ENCODE assay signal across 23 cellular contexts in genomic region chr2:185970148-185970852, GRCh38.
DNase-seq lines count a peak whose midpoint lies in the region; ATAC-seq and TF ChIP-seq lines count a peak whose summit lies in the region.
"Had no signal": no experiment of that assay in that cellular context is flagged by ENCODE, and none has a peak within 500 bp of the region (broad histone marks: within the 10 kb centered on the region; RNA-seq: fewer than 3 reads in every experiment).

No MANE protein-coding gene starts in this region.

- intact Hi-C loops in Calu3 (cut with micrococcal nuclease; ENCODE audit: unreplicated experiment), result no loop called here
- intact Hi-C loops in stomach (cut with DNase I; ENCODE audit: low total_unique reads), result no loop called here
- intact Hi-C loops in upper lobe of right lung (cut with DNase I), result no loop called here

- WGBS in stomach, 5 donors, result 62 to 74% (median 71%) methylated on average over 3 of the region's 3 CpGs

- TF ChIP-seq EP300 in stomach (IDR thresholded peaks at IDR 0.05), result no peak

- DNase-seq in Calu3 (peak; percentile 4), Peyer's patch (peak in 2 of 3 donors; percentile 45 to 67), epithelial cell of prostate (ENCODE audit: low read depth, low spot score) (no peak), stomach (no peak), upper lobe of right lung (no peak), AG08396 (ENCODE audit: low spot score) (no peak)
- DNase-seq: activated CD8-positive, alpha-beta T cell treated with anti-CD3 and anti-CD28 coated beads for 36 hours; activated naive CD8-positive, alpha-beta T cell treated with anti-CD3 and anti-CD28 coated beads for 36 hours; activated T-cell treated with anti-CD3 and anti-CD28 coated beads, Interleukin-2, amount 50 U/mL, for 48 hours; CD4-positive, alpha-beta memory T cell; hippocampal formation; KBM-7; NCI-H2029 treated with DMSO at 0.1 percent for 48 hours; NCI-H510A; right cardiac atrium; T-helper 2 cell; uterus had no signal

- no TSS peak for BruUV-seq in Calu3 (replicated peaks; lab: Mats Ljungman, UMichigan)

- H3K27ac Mint-ChIP-seq in Calu3 (ENCODE audit: unreplicated experiment), result peak overlapping the region; percentile 28
- H3K27ac Mint-ChIP-seq: activated CD8-positive, alpha-beta T cell treated with anti-CD3 and anti-CD28 coated beads for 36 hours; activated naive CD8-positive, alpha-beta T cell treated with anti-CD3 and anti-CD28 coated beads for 36 hours; CD4-positive, alpha-beta memory T cell; WTC11 had no signal

- peaks cover 0 to 4% (median 0%) of the 10 kb centered on the region in 4 donors for H3K9me3 ChIP-seq in Peyer's patch
- H3K9me3 ChIP-seq in mucosa of rectum (ENCODE audit: control insufficient read depth in 2 of 2, low read length in 2 of 2), result no peaks in the 10 kb centered on the region
- H3K9me3 ChIP-seq in stomach, result peaks cover 0 to 11% (median 8%) of the 10 kb centered on the region in 4 donors
- no peaks in the 10 kb centered on the region for H3K9me3 ChIP-seq in upper lobe of right lung
- H3K9me3 ChIP-seq: neutrophil, SJSA1, uterus had no signal

- peak overlapping the region in 2 of 4 donors; percentile 46 to 74 for H3K27ac ChIP-seq in Peyer's patch
- peak overlapping the region; percentile 65 for H3K27ac ChIP-seq in epithelial cell of prostate
- peak overlapping the region; percentile 40 to 77 for H3K27ac ChIP-seq in mucosa of rectum (ENCODE audit: low read depth in 2 of 2, low read length in 2 of 2)
- no peak overlapping the region for H3K27ac ChIP-seq in stomach
- no peak overlapping the region for H3K27ac ChIP-seq in upper lobe of right lung
- H3K27ac ChIP-seq: cardiac muscle cell, neutrophil, SJSA1, uterus had no signal

- CTCF ChIA-PET in Calu3 (lab: Charles Lee), result no interaction called here

- TF ChIP-seq POLR2A in Peyer's patch (IDR thresholded peaks at IDR 0.05) (no peak), stomach (IDR thresholded peaks at IDR 0.05) (no peak)

- no peak overlapping the region for H3K4me3 ChIP-seq in Peyer's patch
- no peak overlapping the region for H3K4me3 ChIP-seq in mucosa of rectum (ENCODE audit: low read length in 2 of 2)
- no peak overlapping the region for H3K4me3 ChIP-seq in stomach
- no peak overlapping the region for H3K4me3 ChIP-seq in upper lobe of right lung
- H3K4me3 ChIP-seq: cardiac muscle cell, SJSA1, uterus had no signal

- H3K4me1 ChIP-seq in Peyer's patch (no peaks in the 10 kb centered on the region), mucosa of rectum (ENCODE audit: control insufficient read depth in 2 of 2, insufficient read depth in 2 of 2, low read length in 2 of 2) (peaks cover 0 to 4% of the 10 kb centered on the region in 2 donors), stomach (peaks cover 0 to 7% (median 2%) of the 10 kb centered on the region in 4 donors), upper lobe of right lung (no peaks in the 10 kb centered on the region)
- H3K4me1 ChIP-seq: SJSA1, uterus had no signal

- ATAC-seq in upper lobe of right lung (no peak), GM19351 (IDR thresholded peaks at IDR 0.05; ENCODE audit: unreplicated experiment) (no peak)
- ATAC-seq: activated CD8-positive, alpha-beta T cell treated with anti-CD3 and anti-CD28 coated beads for 36 hours; right cardiac atrium; WTC11 had no signal

- no peak overlapping the region for H3K4me3 Mint-ChIP-seq in Calu3 (ENCODE audit: low read depth, unreplicated experiment)
- H3K4me3 Mint-ChIP-seq: activated CD8-positive, alpha-beta T cell treated with anti-CD3 and anti-CD28 coated beads for 36 hours; activated naive CD8-positive, alpha-beta T cell treated with anti-CD3 and anti-CD28 coated beads for 36 hours; CD4-positive, alpha-beta memory T cell; WTC11 had no signal

- H3K27me3 Mint-ChIP-seq in Calu3 (ENCODE audit: unreplicated experiment), result no peaks in the 10 kb centered on the region
- H3K27me3 Mint-ChIP-seq: activated CD8-positive, alpha-beta T cell treated with anti-CD3 and anti-CD28 coated beads for 36 hours; activated naive CD8-positive, alpha-beta T cell treated with anti-CD3 and anti-CD28 coated beads for 36 hours; CD4-positive, alpha-beta memory T cell had no signal

- peaks cover 3% of the 10 kb centered on the region for H3K9me3 Mint-ChIP-seq in Calu3 (ENCODE audit: low read depth, unreplicated experiment)

- no peaks in the 10 kb centered on the region for H3K36me3 Mint-ChIP-seq in Calu3 (ENCODE audit: insufficient read depth, unreplicated experiment)

- TF ChIP-seq CTCF in Calu3 (IDR thresholded peaks at IDR 0.05; ENCODE audit: unreplicated experiment) (no peak), Peyer's patch (IDR thresholded peaks at IDR 0.05) (no peak), stomach (IDR thresholded peaks at IDR 0.05) (no peak), upper lobe of right lung (IDR thresholded peaks at IDR 0.05) (no peak)

- no peaks in the 10 kb centered on the region for H3K27me3 ChIP-seq in Peyer's patch
- no peaks in the 10 kb centered on the region for H3K27me3 ChIP-seq in mucosa of rectum (ENCODE audit: control insufficient read depth in 2 of 2, insufficient read depth in 2 of 2, low read length in 2 of 2)
- no peaks in the 10 kb centered on the region for H3K27me3 ChIP-seq in stomach
- no peaks in the 10 kb centered on the region for H3K27me3 ChIP-seq in upper lobe of right lung
- H3K27me3 ChIP-seq: cardiac muscle cell, neutrophil, SJSA1, uterus had no signal

- H3K36me3 ChIP-seq in Peyer's patch (no peaks in the 10 kb centered on the region), mucosa of rectum (ENCODE audit: control insufficient read depth in 2 of 2, insufficient read depth in 2 of 2, low read length in 2 of 2) (no peaks in the 10 kb centered on the region), stomach (no peaks in the 10 kb centered on the region), upper lobe of right lung (no peaks in the 10 kb centered on the region)
- H3K36me3 ChIP-seq: cardiac muscle cell, neutrophil, SJSA1, uterus had no signal

- no peak overlapping the region for H3K9ac ChIP-seq in mucosa of rectum (ENCODE audit: low read depth in 1 of 2, low read length in 2 of 2)

- H3K4me1 Mint-ChIP-seq in Calu3 (ENCODE audit: low read depth, unreplicated experiment), result peaks cover 13% of the 10 kb centered on the region
- H3K4me1 Mint-ChIP-seq: activated naive CD8-positive, alpha-beta T cell treated with anti-CD3 and anti-CD28 coated beads for 36 hours; CD4-positive, alpha-beta memory T cell; WTC11 had no signal

Comparison
In these comparisons a context has a peak if more than half of its experiments do, and no peak if none do; other contexts are left out.
1. DNase-seq: peak in Calu3 (single experiment) and Peyer's patch (2 of 3); none in epithelial cell of prostate (single experiment), stomach (single experiment), upper lobe of right lung (single experiment) and AG08396 (single experiment).
2. H3K27ac ChIP-seq: peak in epithelial cell of prostate (single experiment) and mucosa of rectum (2 of 2); none in stomach (0 of 5) and upper lobe of right lung (single experiment).